In the genomic region with DNA sequence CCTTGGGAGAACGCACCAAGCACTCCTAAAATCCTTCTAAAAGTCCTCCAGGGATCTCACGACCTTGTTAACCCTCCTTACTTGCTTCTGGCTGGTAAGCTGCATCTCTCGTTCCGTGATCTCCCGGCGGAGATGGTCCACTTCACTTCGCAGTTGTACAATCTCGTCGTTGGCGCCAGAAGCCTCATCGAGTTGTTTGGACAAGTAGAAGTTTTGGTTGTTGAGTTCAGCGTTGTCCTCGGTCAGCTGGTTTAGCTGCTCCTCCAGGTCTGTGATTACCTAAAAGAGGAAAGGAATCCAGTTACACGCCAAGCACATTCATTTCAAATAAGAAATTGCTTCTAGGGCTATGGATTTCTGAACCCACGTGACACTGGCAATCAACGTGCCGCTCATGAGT, we compare ENCODE assay signal across 29 cellular contexts.
DNase-seq lines count a peak whose midpoint lies in the region; ATAC-seq, FAIRE-seq and TF ChIP-seq lines count a peak whose summit lies in the region.
"Had no signal": no experiment of that assay in that cellular context is flagged by ENCODE, and none has a peak within 500 bp of the region (broad histone marks: within the 10 kb centered on the region; RNA-seq: fewer than 3 reads in every experiment).

No MANE protein-coding gene starts in this region.

- H3K36me3 ChIP-seq in left lung: peaks cover 0 to 19% of the 10 kb centered on the region in 2 donors
- H3K36me3 ChIP-seq in thyroid gland: no peaks in the 10 kb centered on the region
- H3K36me3 ChIP-seq in endodermal cell (ENCODE audit: control insufficient read depth, insufficient read depth, low read length): peaks cover 34% of the 10 kb centered on the region
- no peaks in the 10 kb centered on the region for H3K36me3 ChIP-seq in psoas muscle (ENCODE audit: insufficient read depth in 1 of 2, low read depth in 1 of 2)

- no peak overlapping the region for H3K4me3 Mint-ChIP-seq in endodermal cell
- H3K4me3 Mint-ChIP-seq: CD14-positive monocyte; CD4-positive, alpha-beta memory T cell; CD4-positive, CD25-positive, alpha-beta regulatory T cell; CD8-positive, alpha-beta memory T cell had no signal

- POLR2A ChIA-PET in RWPE1 (lab: Yijun Ruan, JAX; ENCODE audit: low non-redundant PET): no interaction called here

- H3K4me1 Mint-ChIP-seq in endodermal cell: no peaks in the 10 kb centered on the region
- H3K4me1 Mint-ChIP-seq: CD8-positive, alpha-beta memory T cell had no signal

- H3K9me3 ChIP-seq in left lung (no peaks in the 10 kb centered on the region), thyroid gland (no peaks in the 10 kb centered on the region), endodermal cell (ENCODE audit: control insufficient read depth, low read length) (no peaks in the 10 kb centered on the region), psoas muscle (no peaks in the 10 kb centered on the region)
- H3K9me3 ChIP-seq: BE2C, BLaER1 had no signal

- no peaks in the 10 kb centered on the region for H3K27me3 Mint-ChIP-seq in endodermal cell (ENCODE audit: insufficient read depth)
- H3K27me3 Mint-ChIP-seq: CD4-positive, alpha-beta memory T cell; CD4-positive, CD25-positive, alpha-beta regulatory T cell; CD8-positive, alpha-beta memory T cell had no signal

- H3K9me3 Mint-ChIP-seq in endodermal cell: no peaks in the 10 kb centered on the region
- H3K9me3 Mint-ChIP-seq: CD4-positive, alpha-beta memory T cell; CD8-positive, alpha-beta memory T cell had no signal

- peak; percentile 62 for ATAC-seq in left lung
- no peak for ATAC-seq in psoas muscle

- H3K4me3 ChIP-seq in left lung (no peak overlapping the region), thyroid gland (replicated peaks in 1 of 3) (no peak overlapping the region), endodermal cell (ENCODE audit: low read length) (no peak overlapping the region), psoas muscle (no peak overlapping the region)
- H3K4me3 ChIP-seq: BLaER1 had no signal

- no peak overlapping the region for H3K27ac ChIP-seq in left lung
- H3K27ac ChIP-seq in thyroid gland: peak overlapping the region; percentile 50 to 71 (median 69)
- H3K27ac ChIP-seq in endodermal cell (ENCODE audit: low read depth, low read length): no peak overlapping the region
- H3K27ac ChIP-seq in RWPE1: no peak overlapping the region
- H3K27ac ChIP-seq in psoas muscle: no peak overlapping the region
- H3K27ac ChIP-seq: BLaER1 had no signal

- FAIRE-seq in H54 (lab: Jason Lieb, UNC): peak; percentile 64
- FAIRE-seq: A204.1, G401.6, GM12891, GM19239 had no signal

- no peaks in the 10 kb centered on the region for H3K27me3 ChIP-seq in left lung
- H3K27me3 ChIP-seq in thyroid gland: no peaks in the 10 kb centered on the region
- no peaks in the 10 kb centered on the region for H3K27me3 ChIP-seq in endodermal cell (ENCODE audit: control insufficient read depth, insufficient read depth, low read length, poor library complexity, severe bottlenecking)
- H3K27me3 ChIP-seq in psoas muscle (ENCODE audit: insufficient read depth in 3 of 3, low read length in 2 of 3): no peaks in the 10 kb centered on the region
- H3K27me3 ChIP-seq: BE2C, BLaER1 had no signal

- H3K4me1 ChIP-seq in left lung: no peaks in the 10 kb centered on the region
- H3K4me1 ChIP-seq in thyroid gland: peaks cover 0 to 10% of the 10 kb centered on the region in 2 donors
- H3K4me1 ChIP-seq in endodermal cell (ENCODE audit: control insufficient read depth, insufficient read depth, low read length): no peaks in the 10 kb centered on the region
- no peaks in the 10 kb centered on the region for H3K4me1 ChIP-seq in psoas muscle
- H3K4me1 ChIP-seq: BE2C, BLaER1 had no signal

- peaks cover 27% of the 10 kb centered on the region for H3K36me3 Mint-ChIP-seq in endodermal cell (ENCODE audit: low read depth)
- H3K36me3 Mint-ChIP-seq: CD4-positive, alpha-beta memory T cell had no signal

- no peak overlapping the region for H3K9ac ChIP-seq in endodermal cell (ENCODE audit: extremely low read depth, low read length, poor library complexity, severe bottlenecking)
- H3K9ac ChIP-seq: BLaER1 had no signal

- CTCF ChIA-PET in RWPE1 (lab: Yijun Ruan, JAX): no interaction called here

- WGBS in thyroid gland, 2 donors: 55 to 58% methylated on average over 17 of the region's 17 CpGs
- 93 to 98% methylated on average over 17 of the region's 17 CpGs for WGBS in endodermal cell (ENCODE audit: insufficient coverage in 1 of 2, insufficient read length in 1 of 2), 2 experiments
- WGBS in psoas muscle, 3 donors: 97 to 98% (median 97%) methylated on average over 17 of the region's 17 CpGs

- H3K27ac Mint-ChIP-seq in endodermal cell: no peak overlapping the region
- H3K27ac Mint-ChIP-seq: CD14-positive monocyte; CD4-positive, alpha-beta memory T cell; CD4-positive, CD25-positive, alpha-beta regulatory T cell; CD8-positive, alpha-beta memory T cell had no signal

- no peak for DNase-seq in H54 (ENCODE audit: insufficient read length, low spot score)
- DNase-seq in NCI-H510A (lab: John Stamatoyannopoulos, UW): peak; percentile 75
- no peak for DNase-seq in left lung
- peak; percentile 86 to 93 for DNase-seq in thyroid gland
- DNase-seq in endodermal cell: no peak
- DNase-seq in RWPE1 (ENCODE audit: low spot score): no peak
- DNase-seq in SHP77 (lab: John Stamatoyannopoulos, UW): no peak
- DNase-seq in psoas muscle: no peak
- DNase-seq: 8988T; ACHN; BE2C; C1 segment of cervical spinal cord; CD4-positive, alpha-beta memory T cell; CD4-positive, CD25-positive, alpha-beta regulatory T cell; CD8-positive, alpha-beta memory T cell; COR-L47; DMS 273 treated with DMSO at 0.1 percent for 48 hours; DMS153; DMS53; DMS79; DND-41; EL; GF-D8 had no signal

- TF ChIP-seq CTCF in left lung (IDR thresholded peaks at IDR 0.05): no peak
- TF ChIP-seq CTCF in thyroid gland (IDR thresholded peaks at IDR 0.05): no peak
- no peak for TF ChIP-seq CTCF in endodermal cell (conservative IDR thresholded peaks at IDR 0.05)
- no peak for TF ChIP-seq CTCF in RWPE1 (conservative IDR thresholded peaks at IDR 0.05; ENCODE audit: low read depth)
- no peak for TF ChIP-seq CTCF in psoas muscle (IDR thresholded peaks at IDR 0.05)

- intact Hi-C loops in left lung (cut with DNase I): no loop called here
- intact Hi-C loops in thyroid gland (cut with DNase I): no loop called here
- intact Hi-C loops in psoas muscle (cut with DNase I): no loop called here

- TF ChIP-seq POLR2A in H54 (IDR thresholded peaks at IDR 0.05; ENCODE audit: low read depth, low read length): no peak
- peak in 1 of 2 donors; percentile 26 for TF ChIP-seq POLR2A in thyroid gland (IDR thresholded peaks at IDR 0.05)

Comparison
In these comparisons a context has a peak if more than half of its experiments do, and no peak if none do; other contexts are left out.
1. DNase-seq: peak in NCI-H510A (single experiment) and thyroid gland (2 of 2); none in H54 (single experiment), left lung (0 of 2), endodermal cell (single experiment), RWPE1 (single experiment), SHP77 (0 of 2) and psoas muscle (0 of 2).
2. H3K27ac ChIP-seq: peak in thyroid gland (3 of 3); none in left lung (0 of 2), endodermal cell (single experiment), RWPE1 (single experiment) and psoas muscle (single experiment).